In genomic region chr7:8327199-8327598, GRCh38 we compare ENCODE assay signal across 29 cellular contexts.
"Had no signal": no experiment of that assay in that cellular context is flagged by ENCODE, and none has a peak within 500 bp of the region (broad histone marks: within the 10 kb centered on the region; RNA-seq: fewer than 3 reads in every experiment).

No MANE protein-coding gene starts in this region.

- H3K36me3 ChIP-seq: neural progenitor cell, neutrophil, ovary, pancreas, prostate gland, right atrium auricular region, right lobe of liver, sigmoid colon, spleen had no signal

- H3K4me3 ChIP-seq: neural progenitor cell, ovary, pancreas, prostate gland, psoas muscle, right atrium auricular region, right lobe of liver, sigmoid colon, skin epidermis, smooth muscle cell, spleen had no signal

- ATAC-seq: naive thymus-derived CD4-positive, alpha-beta T cell; naive thymus-derived CD8-positive, alpha-beta T cell; natural killer cell; natural killer cell treated with Interleukin-12 subunit alpha and Interleukin-12 subunit beta and Interleukin-15 and Interleukin-18, amount 100 ng/mL, for 72 hours; pancreas; psoas muscle; right cardiac atrium; right lobe of liver; sciatic nerve had no signal

- H2AFZ ChIP-seq: neural progenitor cell, parathyroid adenoma had no signal

- H3K9me3 ChIP-seq: neutrophil, ovary, pancreas, prostate gland, psoas muscle, right atrium auricular region, right lobe of liver, sigmoid colon, spleen had no signal

- H3K9ac ChIP-seq: neural progenitor cell, parathyroid adenoma had no signal

- H3K4me2 ChIP-seq: neural progenitor cell, smooth muscle cell had no signal

- H3K27ac ChIP-seq: neural progenitor cell, neutrophil, ovary, pancreas, parathyroid adenoma, prostate gland, psoas muscle, right atrium auricular region, right lobe of liver, sigmoid colon, skin epidermis, spleen had no signal

- H3K79me2 ChIP-seq: parathyroid adenoma had no signal

- H3K27me3 ChIP-seq: neural progenitor cell, ovary, pancreas, right atrium auricular region, right lobe of liver, sigmoid colon had no signal

- H3K4me1 ChIP-seq: neural progenitor cell, pancreas, prostate gland, psoas muscle, right atrium auricular region, right lobe of liver, sigmoid colon, spleen had no signal

- DNase-seq: naive thymus-derived CD4-positive, alpha-beta T cell; naive thymus-derived CD8-positive, alpha-beta T cell; natural killer cell; nephron progenitor cell; nucleus accumbens; occipital lobe; ovary; pancreas; posterior cingulate gyrus; psoas muscle; retina; right cardiac atrium; right lobe of liver; sigmoid colon; small intestine; spleen; stimulated activated CD4-positive, alpha-beta T cell treated with anti-CD3 and anti-CD28 coated beads, Interleukin-12 subunit alpha, Interleukin-12 subunit beta, amount 100 ng/mL, for 4 hours; stimulated activated CD4-positive, alpha-beta T cell treated with anti-CD3 and anti-CD28 coated beads, Interleukin-15, amount 100 ng/mL, for 24 hours; stimulated activated CD4-positive, alpha-beta T cell treated with anti-CD3 and anti-CD28 coated beads, Interleukin-1b, Interleukin-23, amount 100 ng/mL, for 48 hours; stimulated activated CD4-positive, alpha-beta T cell treated with anti-CD3 and anti-CD28 coated beads, Interleukin-2, amount 100 ng/mL, for 24 hours had no signal
